Comparison of ENCODE assay signal across 14 cellular contexts in the genomic region with DNA sequence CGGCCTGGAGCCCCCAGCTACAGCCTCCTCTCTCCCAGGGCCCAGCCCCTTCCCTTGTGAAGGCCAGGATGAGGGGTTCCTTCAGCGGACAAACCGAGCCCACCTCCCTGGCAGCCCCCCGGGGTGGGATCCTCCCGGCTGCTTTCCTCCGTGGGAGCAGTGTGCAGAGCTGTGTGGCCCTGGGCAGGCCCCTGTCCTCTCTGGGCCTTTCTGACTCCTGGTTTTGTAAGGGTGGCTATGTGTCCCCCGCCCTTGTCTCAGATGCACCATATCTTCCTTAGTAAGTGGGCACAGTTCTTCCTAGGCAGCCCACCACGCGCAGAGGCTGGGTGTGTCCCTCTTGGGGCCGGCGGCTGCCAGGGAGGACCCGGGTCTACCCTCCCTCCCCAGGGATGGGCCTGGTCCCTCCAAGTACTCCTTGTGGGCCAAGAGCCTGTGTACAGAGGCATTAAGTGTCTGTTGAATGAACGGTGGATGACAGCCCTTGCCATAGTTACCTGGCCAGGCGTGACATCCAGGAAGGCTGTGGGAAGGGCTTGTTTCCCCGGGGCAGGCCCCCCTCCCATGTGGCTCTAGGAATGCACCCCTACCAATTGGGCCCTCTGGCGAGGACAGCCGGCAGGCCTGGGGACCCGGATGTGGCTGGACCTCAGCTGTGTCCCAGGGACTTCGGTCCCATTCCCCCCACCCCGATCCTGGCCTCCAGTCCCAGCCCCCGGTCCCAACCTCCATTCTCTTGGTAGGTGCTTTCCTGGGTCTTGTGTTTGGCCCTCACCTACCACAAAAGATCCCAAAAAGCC. TPM values are rescaled to one million over a fixed set of nuclear protein-coding genes. Genes with fewer than 3 reads are reported as not detected.
DNase-seq lines count a peak whose midpoint lies in the region; ATAC-seq lines count a peak whose summit lies in the region.
"Had no signal": no experiment of that assay in that cellular context is flagged by ENCODE, and none has a peak within 500 bp of the region (broad histone marks: within the 10 kb centered on the region; RNA-seq: fewer than 3 reads in every experiment).

No MANE protein-coding gene starts in this region.

- peaks cover 5% of the 10 kb centered on the region for H3K36me3 Mint-ChIP-seq in activated naive CD8-positive, alpha-beta T cell
- peaks cover 5% of the 10 kb centered on the region for H3K36me3 Mint-ChIP-seq in activated naive CD8-positive, alpha-beta T cell treated with anti-CD3 and anti-CD28 coated beads for 36 hours
- H3K36me3 Mint-ChIP-seq in effector memory CD8-positive, alpha-beta T cell (ENCODE audit: insufficient read depth): peaks cover 35% of the 10 kb centered on the region
- peaks cover 19 to 20% of the 10 kb centered on the region in 2 donors for H3K36me3 Mint-ChIP-seq in stimulated activated naive B cell treated with anti-CD40 and anti-IgM and Interleukin-4, amounts not matched to agents 10 μg/mL and 1 μg/mL and 100 μg/mL, for 72 hours

- no peaks in the 10 kb centered on the region for H3K27me3 Mint-ChIP-seq in activated naive CD8-positive, alpha-beta T cell
- no peaks in the 10 kb centered on the region for H3K27me3 Mint-ChIP-seq in activated naive CD8-positive, alpha-beta T cell treated with anti-CD3 and anti-CD28 coated beads for 36 hours
- H3K27me3 Mint-ChIP-seq in effector memory CD8-positive, alpha-beta T cell: no peaks in the 10 kb centered on the region
- H3K27me3 Mint-ChIP-seq in stimulated activated naive B cell treated with anti-CD40 and anti-IgM and Interleukin-4, amounts not matched to agents 10 μg/mL and 1 μg/mL and 100 μg/mL, for 72 hours: no peaks in the 10 kb centered on the region
- H3K27me3 Mint-ChIP-seq: activated CD8-positive, alpha-beta memory T cell treated with anti-CD3 and anti-CD28 coated beads, Interleukin-2, amount 10 ng/mL, durations not matched to agents 7 days and 5 days; brain; stimulated activated naive CD8-positive, alpha-beta T cell treated with anti-CD3 and anti-CD28 coated beads, Interleukin-15, Interleukin-2, amounts not matched to agents 100 ng/mL and 50 ng/mL, for 24 hours had no signal

- no peak for ATAC-seq in effector memory CD8-positive, alpha-beta T cell (replicated peaks)
- ATAC-seq in stimulated activated naive B cell treated with anti-CD40 and anti-IgM and Interleukin-4, amounts not matched to agents 10 μg/mL and 1 μg/mL and 100 μg/mL, for 72 hours (replicated peaks): no peak

- intact Hi-C loops in posterior vena cava (cut with DNase I): no loop called here

- no peak overlapping the region for H3K4me3 Mint-ChIP-seq in activated naive CD8-positive, alpha-beta T cell
- H3K4me3 Mint-ChIP-seq in activated naive CD8-positive, alpha-beta T cell treated with anti-CD3 and anti-CD28 coated beads for 36 hours: no peak overlapping the region
- H3K4me3 Mint-ChIP-seq in effector memory CD8-positive, alpha-beta T cell: no peak overlapping the region
- no peak overlapping the region for H3K4me3 Mint-ChIP-seq in stimulated activated naive B cell treated with anti-CD40 and anti-IgM and Interleukin-4, amounts not matched to agents 10 μg/mL and 1 μg/mL and 100 μg/mL, for 72 hours
- H3K4me3 Mint-ChIP-seq: activated CD8-positive, alpha-beta memory T cell treated with anti-CD3 and anti-CD28 coated beads, Interleukin-2, amount 10 ng/mL, durations not matched to agents 7 days and 5 days; brain; stimulated activated naive CD8-positive, alpha-beta T cell treated with anti-CD3 and anti-CD28 coated beads, Interleukin-15, Interleukin-2, amounts not matched to agents 100 ng/mL and 50 ng/mL, for 24 hours had no signal

- peaks cover 6% of the 10 kb centered on the region for H3K4me1 Mint-ChIP-seq in activated naive CD8-positive, alpha-beta T cell (ENCODE audit: low read depth)
- peaks cover 8% of the 10 kb centered on the region for H3K4me1 Mint-ChIP-seq in activated naive CD8-positive, alpha-beta T cell treated with anti-CD3 and anti-CD28 coated beads for 36 hours
- peaks cover 7 to 12% of the 10 kb centered on the region in 2 donors for H3K4me1 Mint-ChIP-seq in effector memory CD8-positive, alpha-beta T cell (ENCODE audit: low read depth in 2 of 2)
- H3K4me1 Mint-ChIP-seq in stimulated activated naive B cell treated with anti-CD40 and anti-IgM and Interleukin-4, amounts not matched to agents 10 μg/mL and 1 μg/mL and 100 μg/mL, for 72 hours: peaks cover 19 to 25% of the 10 kb centered on the region in 2 donors

- H3K9me3 Mint-ChIP-seq in activated naive CD8-positive, alpha-beta T cell (ENCODE audit: low read depth): no peaks in the 10 kb centered on the region
- no peaks in the 10 kb centered on the region for H3K9me3 Mint-ChIP-seq in activated naive CD8-positive, alpha-beta T cell treated with anti-CD3 and anti-CD28 coated beads for 36 hours
- H3K9me3 Mint-ChIP-seq in effector memory CD8-positive, alpha-beta T cell: no peaks in the 10 kb centered on the region
- no peaks in the 10 kb centered on the region for H3K9me3 Mint-ChIP-seq in stimulated activated naive B cell treated with anti-CD40 and anti-IgM and Interleukin-4, amounts not matched to agents 10 μg/mL and 1 μg/mL and 100 μg/mL, for 72 hours
- H3K9me3 Mint-ChIP-seq: brain; stimulated activated naive CD8-positive, alpha-beta T cell treated with anti-CD3 and anti-CD28 coated beads, Interleukin-15, Interleukin-2, amounts not matched to agents 100 ng/mL and 50 ng/mL, for 24 hours had no signal

- no peak for DNase-seq in activated naive CD8-positive, alpha-beta T cell treated with anti-CD3 and anti-CD28 coated beads for 36 hours
- DNase-seq in NCI-H345 treated with DMSO at 0.1 percent for 48 hours (lab: John Stamatoyannopoulos, UW; ENCODE audit: unreplicated experiment) (peak; percentile 23), NCI-H774 (lab: John Stamatoyannopoulos, UW) (no peak), posterior vena cava (ENCODE audit: low spot score) (no peak), SW480 (ENCODE audit: low spot score) (no peak)
- no peak for DNase-seq in effector memory CD8-positive, alpha-beta T cell
- DNase-seq in stimulated activated naive B cell treated with anti-CD40 and anti-IgM and Interleukin-4, amounts not matched to agents 10 μg/mL and 1 μg/mL and 100 μg/mL, for 72 hours: no peak
- DNase-seq: KG1, uterus had no signal

- H3K27ac Mint-ChIP-seq in activated naive CD8-positive, alpha-beta T cell: peak overlapping the region; percentile 34
- H3K27ac Mint-ChIP-seq in activated naive CD8-positive, alpha-beta T cell treated with anti-CD3 and anti-CD28 coated beads for 36 hours: no peak overlapping the region
- H3K27ac Mint-ChIP-seq in effector memory CD8-positive, alpha-beta T cell: peak overlapping the region; percentile 60 to 85
- H3K27ac Mint-ChIP-seq in stimulated activated naive B cell treated with anti-CD40 and anti-IgM and Interleukin-4, amounts not matched to agents 10 μg/mL and 1 μg/mL and 100 μg/mL, for 72 hours: peak overlapping the region; percentile 9
- H3K27ac Mint-ChIP-seq: activated CD8-positive, alpha-beta memory T cell treated with anti-CD3 and anti-CD28 coated beads, Interleukin-2, amount 10 ng/mL, durations not matched to agents 7 days and 5 days; stimulated activated naive CD8-positive, alpha-beta T cell treated with anti-CD3 and anti-CD28 coated beads, Interleukin-15, Interleukin-2, amounts not matched to agents 100 ng/mL and 50 ng/mL, for 24 hours had no signal

RNA-seq across cellular contexts. Expression of a gene that starts 3.9 kb away (rescaled TPM):
- total RNA-seq in activated naive CD8-positive, alpha-beta T cell treated with anti-CD3 and anti-CD28 coated beads for 36 hours: 1 to 10 TPM; 1.5 to 1.8 TPM
- total RNA-seq in posterior vena cava: 10 to 100 TPM in 1 of 2 donors, 1 to 10 TPM in 1; 3.6 to 14.5 TPM
- total RNA-seq: activated CD8-positive, alpha-beta memory T cell treated with anti-CD3 and anti-CD28 coated beads, Interleukin-2, amount 10 ng/mL, durations not matched to agents 7 days and 5 days had no signal

RNA-seq across cellular contexts. Expression of a gene that starts 19.9 kb away (rescaled TPM):
- 10 to 100 TPM; 47.5 to 57.5 TPM for total RNA-seq in activated naive CD8-positive, alpha-beta T cell treated with anti-CD3 and anti-CD28 coated beads for 36 hours
- 10 to 100 TPM; 30.1 to 30.7 TPM for total RNA-seq in posterior vena cava

RNA-seq across cellular contexts. Expression of a gene that starts 24.2 kb away (rescaled TPM):
- not detected for total RNA-seq in activated naive CD8-positive, alpha-beta T cell treated with anti-CD3 and anti-CD28 coated beads for 36 hours
- total RNA-seq in posterior vena cava: not detected
- total RNA-seq: activated CD8-positive, alpha-beta memory T cell treated with anti-CD3 and anti-CD28 coated beads, Interleukin-2, amount 10 ng/mL, durations not matched to agents 7 days and 5 days; fibroblast of lung; uterus had no signal
